In the genomic region with DNA sequence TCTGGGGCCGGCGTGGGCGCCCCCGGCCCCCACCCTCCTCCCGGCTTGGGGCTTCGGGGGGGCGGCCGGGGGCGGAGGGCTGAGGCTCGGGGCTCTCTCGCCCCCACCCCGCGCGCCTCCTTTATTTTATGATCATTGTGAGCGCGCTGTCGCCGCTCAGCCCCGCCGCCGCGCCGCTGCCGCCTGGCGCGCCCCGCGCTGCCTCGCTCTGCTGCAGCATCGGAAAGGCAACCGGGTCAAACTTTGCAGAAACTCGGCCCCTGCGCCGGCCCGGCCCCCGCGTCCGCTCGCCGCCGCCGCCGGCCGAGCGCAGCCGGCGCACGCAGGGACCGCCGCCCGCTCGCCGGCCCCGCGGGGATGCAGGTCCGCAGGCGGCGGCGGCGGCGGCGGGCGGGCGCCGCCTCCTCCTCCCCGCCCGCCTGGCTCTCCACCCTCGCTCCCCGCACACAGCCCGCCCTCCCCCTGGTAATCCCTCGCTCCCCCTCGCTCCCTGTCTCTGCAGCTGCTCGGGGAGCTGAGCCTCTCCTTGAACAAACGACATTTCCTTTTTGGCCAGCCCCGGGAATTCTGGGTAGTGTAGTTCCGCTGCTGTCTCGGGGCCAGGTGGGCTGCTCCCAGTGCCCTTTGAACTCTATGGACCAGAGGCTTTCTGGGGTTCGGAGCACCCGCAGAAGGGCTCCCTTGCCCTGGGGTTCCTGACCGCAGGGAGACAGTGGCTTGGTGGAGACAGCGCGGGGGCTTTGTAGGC, we compare ENCODE assay signal across 8 cellular contexts. TPM values are rescaled to one million over a fixed set of nuclear protein-coding genes. Genes with fewer than 3 reads are reported as not detected.
DNase-seq lines count a peak whose midpoint lies in the region; ATAC-seq and TF ChIP-seq lines count a peak whose summit lies in the region.

No MANE protein-coding gene starts in this region.

- peak overlapping the region; percentile 61 for H2AFZ ChIP-seq in SU-DHL-6 (ENCODE audit: low read depth, low read length, severe bottlenecking)

- no peaks in the 10 kb centered on the region for H4K20me1 ChIP-seq in SU-DHL-6 (ENCODE audit: low read depth, low read length)

- H3K27ac ChIP-seq in SU-DHL-6 (ENCODE audit: low read depth, low read length) (no peak overlapping the region), urinary bladder (ENCODE audit: low read depth) (no peak overlapping the region)

- TF ChIP-seq CTCF in SU-DHL-6 (IDR thresholded peaks at IDR 0.05; ENCODE audit: insufficient read depth, low read length, poor library complexity, severe bottlenecking) = no peak
- no peak for TF ChIP-seq CTCF in osteocyte (IDR thresholded peaks at IDR 0.05)

- H3K9ac ChIP-seq in SU-DHL-6 (ENCODE audit: low read length) = peak overlapping the region; percentile 64

- ATAC-seq in activated naive CD8-positive, alpha-beta T cell treated with anti-CD3 and anti-CD28 coated beads, Interleukin-2, amount 50 U/mL, for 24 hours = peak; percentile 53
- ATAC-seq in Right ventricle myocardium superior (ENCODE audit: poor library complexity) = peak; percentile 58

- H3K27me3 Mint-ChIP-seq in activated naive CD8-positive, alpha-beta T cell treated with anti-CD3 and anti-CD28 coated beads, Interleukin-2, amount 50 U/mL, for 24 hours = peaks cover 6% of the 10 kb centered on the region
- H3K27me3 Mint-ChIP-seq in osteocyte (ENCODE audit: unreplicated experiment) = peaks cover 23% of the 10 kb centered on the region

- peak; percentile 58 to 67 for DNase-seq in stimulated activated CD4-positive, alpha-beta T cell treated with anti-CD3 and anti-CD28 coated beads, Interleukin-12 subunit alpha, Interleukin-12 subunit beta, amount 100 ng/mL, for 24 hours (ENCODE audit: low read depth in 2 of 2)
- DNase-seq in stimulated activated CD4-positive, alpha-beta T cell treated with anti-CD3 and anti-CD28 coated beads, Interleukin-2, amount 100 ng/mL, for 48 hours = no peak
- DNase-seq in NCI-H1105 (lab: John Stamatoyannopoulos, UW) = peak; percentile 69
- DNase-seq in activated naive CD8-positive, alpha-beta T cell treated with anti-CD3 and anti-CD28 coated beads, Interleukin-2, amount 50 U/mL, for 24 hours = peak; percentile 75
- DNase-seq in Right ventricle myocardium superior = peak; percentile 90
- DNase-seq in osteocyte (ENCODE audit: extremely low spot score, unreplicated experiment) = no peak

- H3K4me2 ChIP-seq in SU-DHL-6 (ENCODE audit: low read depth, low read length, poor library complexity, severe bottlenecking) = peak overlapping the region; percentile 67

- peak overlapping the region; percentile 79 for H3K4me3 Mint-ChIP-seq in activated naive CD8-positive, alpha-beta T cell treated with anti-CD3 and anti-CD28 coated beads, Interleukin-2, amount 50 U/mL, for 24 hours
- peak overlapping the region; percentile 75 for H3K4me3 Mint-ChIP-seq in osteocyte (ENCODE audit: unreplicated experiment)

- peaks cover 8% of the 10 kb centered on the region; the same call in 1 of the 2 replicates for H3F3A ChIP-seq in SU-DHL-6 (ENCODE audit: insufficient read depth)

- peaks cover 9% of the 10 kb centered on the region; the same call in 1 of the 2 replicates for H3K79me2 ChIP-seq in SU-DHL-6 (ENCODE audit: insufficient read depth, low read length)

- H3K4me1 ChIP-seq in urinary bladder (ENCODE audit: insufficient read depth) = no peaks in the 10 kb centered on the region

- H3K9me2 ChIP-seq in SU-DHL-6 (replicated peaks; ENCODE audit: insufficient read depth, low read length) = no peaks in the 10 kb centered on the region

- H3K36me3 ChIP-seq in SU-DHL-6 (ENCODE audit: low read length) = no peaks in the 10 kb centered on the region
- H3K36me3 ChIP-seq in urinary bladder (ENCODE audit: insufficient read depth) = no peaks in the 10 kb centered on the region

- no peaks in the 10 kb centered on the region for H3K9me3 Mint-ChIP-seq in activated naive CD8-positive, alpha-beta T cell treated with anti-CD3 and anti-CD28 coated beads, Interleukin-2, amount 50 U/mL, for 24 hours
- no peaks in the 10 kb centered on the region for H3K9me3 Mint-ChIP-seq in osteocyte (ENCODE audit: unreplicated experiment)

- H3K4me1 Mint-ChIP-seq in activated naive CD8-positive, alpha-beta T cell treated with anti-CD3 and anti-CD28 coated beads, Interleukin-2, amount 50 U/mL, for 24 hours = peaks cover 26% of the 10 kb centered on the region
- peaks cover 9% of the 10 kb centered on the region for H3K4me1 Mint-ChIP-seq in osteocyte (ENCODE audit: unreplicated experiment)

- H3K36me3 Mint-ChIP-seq in activated naive CD8-positive, alpha-beta T cell treated with anti-CD3 and anti-CD28 coated beads, Interleukin-2, amount 50 U/mL, for 24 hours (ENCODE audit: low read depth) = peaks cover 34% of the 10 kb centered on the region
- no peaks in the 10 kb centered on the region for H3K36me3 Mint-ChIP-seq in osteocyte (ENCODE audit: unreplicated experiment)

- 1% methylated on average over 82 of the region's 82 CpGs for WGBS in urinary bladder

- no peaks in the 10 kb centered on the region for H3K9me3 ChIP-seq in SU-DHL-6 (ENCODE audit: insufficient read depth, low read length)

- peak overlapping the region; percentile 52 for H3K27ac Mint-ChIP-seq in activated naive CD8-positive, alpha-beta T cell treated with anti-CD3 and anti-CD28 coated beads, Interleukin-2, amount 50 U/mL, for 24 hours
- no peak overlapping the region for H3K27ac Mint-ChIP-seq in osteocyte (ENCODE audit: unreplicated experiment)

- intact Hi-C loops in Right ventricle myocardium superior (cut with DNase I) = loop anchor here (5.0 kb wide), 2 partner anchors 41 to 101 kb away; no protein-coding TSS in a partner anchor

- H3K4me3 ChIP-seq in SU-DHL-6 (ENCODE audit: insufficient read depth, low read length, poor library complexity, severe bottlenecking) (peak overlapping the region; percentile 63), urinary bladder (ENCODE audit: low read depth, low read length) (peak overlapping the region; percentile 74)

- no peaks in the 10 kb centered on the region for H3K27me3 ChIP-seq in SU-DHL-6 (ENCODE audit: low read length)

RNA-seq across cellular contexts. Expression of gene FAM78A, which starts 1.5 kb away (rescaled TPM):
- total RNA-seq in Right ventricle myocardium superior (55.7 TPM), osteocyte (1.0 and 1.1 TPM in 2 replicates), urinary bladder (3.1 TPM)
- 1.9 TPM for polyA plus RNA-seq in urinary bladder

RNA-seq across cellular contexts. Expression of gene PLPP7, which starts 11.7 kb away (rescaled TPM):
- total RNA-seq in Right ventricle myocardium superior = 115 TPM
- total RNA-seq in osteocyte = 0.68 and 0.73 TPM in 2 replicates
- total RNA-seq in urinary bladder = 4.1 TPM
- 11.0 TPM for polyA plus RNA-seq in urinary bladder

Comparison
In these comparisons a context has a peak if more than half of its experiments do, and no peak if none do; other contexts are left out.
1. DNase-seq: peak in stimulated activated CD4-positive, alpha-beta T cell treated with anti-CD3 and anti-CD28 coated beads, Interleukin-12 subunit alpha, Interleukin-12 subunit beta, amount 100 ng/mL, for 24 hours (2 of 2), NCI-H1105 (single experiment), activated naive CD8-positive, alpha-beta T cell treated with anti-CD3 and anti-CD28 coated beads, Interleukin-2, amount 50 U/mL, for 24 hours (single experiment) and Right ventricle myocardium superior (single experiment); none in stimulated activated CD4-positive, alpha-beta T cell treated with anti-CD3 and anti-CD28 coated beads, Interleukin-2, amount 100 ng/mL, for 48 hours (0 of 2) and osteocyte (single experiment).
2. RNA of gene FAM78A, which starts 1.5 kb away (total RNA-seq): 55.7 TPM in Right ventricle myocardium superior (single experiment); 3.1 TPM in urinary bladder (single experiment) and 1.0 to 1.1 TPM in osteocyte; every median in the first group is over 10 times any median in the second.
3. RNA of gene PLPP7, which starts 11.7 kb away (total RNA-seq): 115 TPM in Right ventricle myocardium superior (single experiment); 4.1 TPM in urinary bladder (single experiment) and 0.68 to 0.73 TPM in osteocyte; every median in the first group is over 10 times any median in the second.